Comparison of ENCODE assay signal across 22 cellular contexts in the genomic region with DNA sequence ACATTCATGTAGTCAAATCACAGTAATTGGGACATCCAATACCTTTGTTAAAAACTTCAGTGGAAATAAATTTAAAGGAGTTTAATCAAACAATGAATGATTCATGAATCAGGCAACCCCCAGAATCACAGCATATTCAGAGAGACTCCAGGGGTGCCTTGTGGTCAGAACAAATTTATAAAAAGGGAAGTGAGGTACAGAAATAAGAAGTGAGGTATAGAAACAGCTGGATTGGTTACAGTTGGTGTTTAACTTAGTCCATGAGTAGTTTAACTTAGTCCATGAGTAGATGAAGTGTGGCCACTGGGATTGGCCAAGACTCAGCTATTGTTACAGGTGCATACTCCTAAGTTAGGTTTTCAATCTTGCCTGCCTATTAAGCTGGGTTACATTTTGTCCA. TPM values are rescaled to one million over a fixed set of nuclear protein-coding genes. Genes with fewer than 3 reads are reported as not detected.
A peak's percentile ranks its signal among the peaks of the same experiment; 100 is the strongest.
DNase-seq lines count a peak whose midpoint lies in the region; ATAC-seq and TF ChIP-seq lines count a peak whose summit lies in the region.
"Had no signal": no experiment of that assay in that cellular context is flagged by ENCODE, and none has a peak within 500 bp of the region (broad histone marks: within the 10 kb centered on the region; RNA-seq: fewer than 3 reads in every experiment).

No MANE protein-coding gene starts in this region.

- H3K4me1 ChIP-seq in Peyer's patch (no peaks in the 10 kb centered on the region), colonic mucosa (no peaks in the 10 kb centered on the region), mucosa of rectum (ENCODE audit: control insufficient read depth in 2 of 2, insufficient read depth in 2 of 2, low read length in 2 of 2) (peaks cover 12 to 39% of the 10 kb centered on the region in 2 donors), smooth muscle cell (ENCODE audit: low read depth) (no peaks in the 10 kb centered on the region)

- H3K4me2 ChIP-seq in smooth muscle cell: no peak overlapping the region
- H3K4me2 ChIP-seq: GM23338 had no signal

- no peaks in the 10 kb centered on the region for H3K27me3 ChIP-seq in Peyer's patch
- no peaks in the 10 kb centered on the region for H3K27me3 ChIP-seq in colonic mucosa
- no peaks in the 10 kb centered on the region for H3K27me3 ChIP-seq in mucosa of rectum (ENCODE audit: control insufficient read depth in 2 of 2, insufficient read depth in 2 of 2, low read length in 2 of 2)
- no peaks in the 10 kb centered on the region for H3K27me3 ChIP-seq in smooth muscle cell (ENCODE audit: low read depth)

- no peak overlapping the region for H2AFZ ChIP-seq in smooth muscle cell (ENCODE audit: low read depth)
- H2AFZ ChIP-seq: GM23338 had no signal

- H3K4me3 ChIP-seq in Peyer's patch: no peak overlapping the region
- H3K4me3 ChIP-seq in colonic mucosa: no peak overlapping the region
- H3K4me3 ChIP-seq in mucosa of rectum (ENCODE audit: low read length in 2 of 2): no peak overlapping the region
- no peak overlapping the region for H3K4me3 ChIP-seq in smooth muscle cell
- H3K4me3 ChIP-seq: GM23338 had no signal

- H3K9me3 ChIP-seq in Peyer's patch (no peaks in the 10 kb centered on the region), colonic mucosa (no peaks in the 10 kb centered on the region), mucosa of rectum (ENCODE audit: control insufficient read depth in 2 of 2, low read length in 2 of 2) (no peaks in the 10 kb centered on the region), smooth muscle cell (replicated peaks; ENCODE audit: low read depth) (no peaks in the 10 kb centered on the region)

- no peaks in the 10 kb centered on the region for H3K79me2 ChIP-seq in smooth muscle cell (ENCODE audit: low read depth)

- DNase-seq in Peyer's patch (no peak), colonic mucosa (no peak), smooth muscle cell (lab: John Stamatoyannopoulos, UW; ENCODE audit: unreplicated experiment) (no peak), NCI-H82 (lab: John Stamatoyannopoulos, UW) (no peak)
- DNase-seq: C1 segment of cervical spinal cord; Calu3; CD4-positive, alpha-beta memory T cell; COR-L47; DMS53; DMS79 treated with DMSO at 0.1 percent for 48 hours; GF-D8; H9 had no signal

- H3K36me3 ChIP-seq in Peyer's patch: no peaks in the 10 kb centered on the region
- no peaks in the 10 kb centered on the region for H3K36me3 ChIP-seq in colonic mucosa
- no peaks in the 10 kb centered on the region for H3K36me3 ChIP-seq in mucosa of rectum (ENCODE audit: control insufficient read depth in 2 of 2, insufficient read depth in 2 of 2, low read length in 2 of 2)
- H3K36me3 ChIP-seq in smooth muscle cell (ENCODE audit: low read depth): no peaks in the 10 kb centered on the region

- TF ChIP-seq POLR2A in Peyer's patch (IDR thresholded peaks at IDR 0.05): no peak

- no peak for TF ChIP-seq CTCF in Peyer's patch (IDR thresholded peaks at IDR 0.05)
- TF ChIP-seq CTCF in colonic mucosa (IDR thresholded peaks at IDR 0.05): no peak
- no peak for TF ChIP-seq CTCF in smooth muscle cell (IDR thresholded peaks at IDR 0.05; ENCODE audit: borderline replicate concordance, insufficient read depth, poor library complexity, severe bottlenecking)

- H3K27ac ChIP-seq in Peyer's patch: peak overlapping the region in 3 of 4 donors; percentile 23 to 83 (median 67)
- peak overlapping the region; percentile 87 for H3K27ac ChIP-seq in colonic mucosa
- H3K27ac ChIP-seq in mucosa of rectum (ENCODE audit: low read depth in 2 of 2, low read length in 2 of 2): peak overlapping the region; percentile 72 to 84
- H3K27ac ChIP-seq in smooth muscle cell (ENCODE audit: low read depth): no peak overlapping the region

- intact Hi-C loops in colonic mucosa (cut with DNase I): no loop called here

- ATAC-seq in HG02840 (IDR thresholded peaks at IDR 0.05; ENCODE audit: low FRiP score, unreplicated experiment): no peak
- ATAC-seq: GM23338, HCT116 had no signal

- no peaks in the 10 kb centered on the region for H4K20me1 ChIP-seq in smooth muscle cell (ENCODE audit: low read depth)

- no peaks in the 10 kb centered on the region for H3F3A ChIP-seq in smooth muscle cell (ENCODE audit: low read depth)

- no peak overlapping the region for H3K9ac ChIP-seq in colonic mucosa (ENCODE audit: low read depth in 2 of 2, low read length in 2 of 2)
- H3K9ac ChIP-seq in mucosa of rectum (ENCODE audit: low read depth in 1 of 2, low read length in 2 of 2): no peak overlapping the region
- no peak overlapping the region for H3K9ac ChIP-seq in smooth muscle cell (ENCODE audit: low read depth)

RNA-seq across cellular contexts. Expression of gene TMEM98, which starts 25.1 kb away (rescaled TPM):
- total RNA-seq in Peyer's patch: 100 to 1,000 TPM in 3 of 4 donors, 10 to 100 TPM in 1; 54.5 to 351 (median 241) TPM
- 100 to 1,000 TPM; 110 to 138 TPM for total RNA-seq in colonic mucosa
- total RNA-seq in smooth muscle cell: 157 and 190 TPM in 2 replicates
- 215 and 222 TPM in 2 replicates for polyA plus RNA-seq in smooth muscle cell
- total RNA-seq: A172; CD4-positive, alpha-beta memory T cell had no signal
- polyA plus RNA-seq: CD4-positive, alpha-beta memory T cell had no signal

RNA-seq across cellular contexts. Expression of gene SPACA3, which starts 38.6 kb away (rescaled TPM):
- total RNA-seq in Peyer's patch (not detected), colonic mucosa (under 1 TPM in 1 of 2 donors, not detected in 1; 0.91 TPM), smooth muscle cell (not detected in 2 replicates)
- not detected in 2 replicates for polyA plus RNA-seq in smooth muscle cell
- total RNA-seq: A172; A673; Calu3; CD4-positive, alpha-beta memory T cell; Daoy; G401; GM23338; H4; H9 had no signal
- polyA plus RNA-seq: BJ; CD4-positive, alpha-beta memory T cell; GM23338 had no signal
